ENCODE assay signal across 14 cellular contexts in the genomic region with DNA sequence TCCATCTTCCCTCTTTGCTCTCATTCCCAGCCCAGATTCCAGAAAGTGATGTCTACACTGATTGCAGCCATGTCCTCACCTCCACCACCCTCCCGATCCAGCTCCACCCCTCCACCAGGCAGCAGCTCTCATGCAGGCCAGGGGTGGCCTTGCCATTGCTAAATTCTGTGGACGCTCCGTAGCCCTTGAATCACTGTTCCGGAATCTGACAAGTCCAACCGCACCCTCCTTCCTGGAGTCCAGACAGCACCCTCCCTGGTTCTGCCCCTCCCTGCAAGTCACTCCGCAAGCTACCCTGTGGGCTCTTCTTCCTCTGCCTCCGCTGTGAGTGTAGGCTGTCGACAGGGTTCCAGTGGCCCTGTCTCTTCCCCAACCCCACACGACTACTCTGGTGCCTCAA. TPM values are rescaled to one million over a fixed set of nuclear protein-coding genes. Genes with fewer than 3 reads are reported as not detected.
DNase-seq lines count a peak whose midpoint lies in the region; ATAC-seq and TF ChIP-seq lines count a peak whose summit lies in the region.
"Had no signal": no experiment of that assay in that cellular context is flagged by ENCODE, and none has a peak within 500 bp of the region (broad histone marks: within the 10 kb centered on the region; RNA-seq: fewer than 3 reads in every experiment).

No MANE protein-coding gene starts in this region.

- H3K4me1 Mint-ChIP-seq in WTC11, result peaks cover 11% of the 10 kb centered on the region

- 54 to 79% (median 67%) methylated on average over 9 of the region's 9 CpGs for WGBS in adrenal gland, 4 donors

- POLR2A ChIA-PET in WTC11 (lab: Charles Lee), result no interaction called here

- peak; percentile 19 to 67 for ATAC-seq in left cardiac atrium
- no peak for ATAC-seq in WTC11
- ATAC-seq in HG02884 (IDR thresholded peaks at IDR 0.05; ENCODE audit: unreplicated experiment), result no peak
- ATAC-seq in HG02981 (IDR thresholded peaks at IDR 0.05; ENCODE audit: unreplicated experiment), result no peak
- ATAC-seq: activated CD4-positive, alpha-beta T cell treated with anti-CD3 and anti-CD28 coated beads for 36 hours; GM23338 had no signal

- CTCF ChIA-PET in WTC11 (lab: Charles Lee), result interaction anchor here (0.6 to 3.0 kb wide), 2 partner anchors 20 to 35 kb away, joined by 3 to 15 read pairs; no protein-coding TSS in a partner anchor

- H3K36me3 Mint-ChIP-seq in WTC11, result no peaks in the 10 kb centered on the region

- H3K4me3 ChIP-seq in adrenal gland (no peak overlapping the region), skeletal muscle tissue (ENCODE audit: low read length in 3 of 3) (no peak overlapping the region)
- H3K4me3 ChIP-seq: GM23338 had no signal

- intact Hi-C loops in adrenal gland (cut with DNase I) (no loop called here), left cardiac atrium (cut with DNase I) (no loop called here)

- peaks cover 13% of the 10 kb centered on the region for H3K27me3 Mint-ChIP-seq in WTC11 (ENCODE audit: low read depth)

- TF ChIP-seq CTCF in adrenal gland (IDR thresholded peaks at IDR 0.05), result no peak
- no peak for TF ChIP-seq CTCF in WTC11 (IDR thresholded peaks at IDR 0.05)

- H3K27me3 ChIP-seq in adrenal gland (no peaks in the 10 kb centered on the region), skeletal muscle tissue (ENCODE audit: control insufficient read depth in 3 of 3, insufficient read depth in 3 of 3, low read length in 3 of 3) (peaks cover 6 to 36% (median 13%) of the 10 kb centered on the region in 3 donors)

- H3K9me3 ChIP-seq in adrenal gland (replicated peaks in 1 of 3), result no peaks in the 10 kb centered on the region
- no peaks in the 10 kb centered on the region for H3K9me3 ChIP-seq in skeletal muscle tissue (ENCODE audit: control insufficient read depth in 3 of 3, low read length in 3 of 3)

- peak overlapping the region in 3 of 5 donors; percentile 7 to 87 (median 62) for H3K27ac ChIP-seq in adrenal gland
- H3K27ac ChIP-seq in skeletal muscle tissue (ENCODE audit: low read depth, low read length), result peak overlapping the region; percentile 77

- no peak overlapping the region for H3K9ac ChIP-seq in skeletal muscle tissue (ENCODE audit: low read depth in 1 of 3, low read length in 3 of 3)

- no peak overlapping the region for H3K4me3 Mint-ChIP-seq in WTC11
- H3K4me3 Mint-ChIP-seq: activated CD4-positive, alpha-beta T cell treated with anti-CD3 and anti-CD28 coated beads for 36 hours; activated naive CD8-positive, alpha-beta T cell; GM23338 had no signal

- DNase-seq in GM03348 (ENCODE audit: low spot score) (peak; percentile 95), adrenal gland (peak in 6 of 7 donors; percentile 64 to 80 (median 72)), left cardiac atrium (peak; percentile 82), WTC11 (ENCODE audit: low spot score) (no peak), SIG-M5 (lab: John Stamatoyannopoulos, UW) (no peak)
- DNase-seq: activated CD4-positive, alpha-beta T cell treated with anti-CD3 and anti-CD28 coated beads for 36 hours; midbrain; NCI-H1930 had no signal

- H3K36me3 ChIP-seq in adrenal gland (replicated peaks in 1 of 2) (no peaks in the 10 kb centered on the region), skeletal muscle tissue (ENCODE audit: control insufficient read depth in 3 of 3, insufficient read depth in 3 of 3, low read length in 3 of 3) (peaks cover 0 to 24% (median 19%) of the 10 kb centered on the region in 3 donors)

- H3K4me1 ChIP-seq in adrenal gland (replicated peaks in 1 of 2), result peaks cover 28 to 53% of the 10 kb centered on the region in 2 donors
- H3K4me1 ChIP-seq in skeletal muscle tissue (ENCODE audit: control insufficient read depth in 3 of 3, insufficient read depth in 3 of 3, low read length in 3 of 3), result peaks cover 11 to 21% (median 16%) of the 10 kb centered on the region in 3 donors

- H3K27ac Mint-ChIP-seq in WTC11, result no peak overlapping the region
- H3K27ac Mint-ChIP-seq: activated CD4-positive, alpha-beta T cell treated with anti-CD3 and anti-CD28 coated beads for 36 hours; activated naive CD8-positive, alpha-beta T cell; GM23338 had no signal

- TF ChIP-seq POLR2A in adrenal gland (IDR thresholded peaks at IDR 0.05), result no peak

- H3K9me3 Mint-ChIP-seq in WTC11, result no peaks in the 10 kb centered on the region
- H3K9me3 Mint-ChIP-seq: GM23338 had no signal

TF ChIP-seq in WTC11, 78 proteins besides CTCF, POLR2A, EP300 and RAD21 (continues in another document):
- TF ChIP-seq CDX4 (CRISPR knock-in tag; IDR thresholded peaks at IDR 0.05; ENCODE audit: borderline replicate concordance) (no peak), SOX15 (CRISPR knock-in tag; IDR thresholded peaks at IDR 0.05) (no peak), HMGA2 (CRISPR knock-in tag; IDR thresholded peaks at IDR 0.05) (no peak), ZMAT4 (CRISPR knock-in tag; IDR thresholded peaks at IDR 0.05) (no peak), ETV6 (CRISPR knock-in tag; IDR thresholded peaks at IDR 0.05) (no peak), CREM (CRISPR knock-in tag; IDR thresholded peaks at IDR 0.05) (no peak), OVOL2 (CRISPR knock-in tag; IDR thresholded peaks at IDR 0.05; ENCODE audit: borderline replicate concordance) (no peak)
- TF ChIP-seq, protein P1, sequence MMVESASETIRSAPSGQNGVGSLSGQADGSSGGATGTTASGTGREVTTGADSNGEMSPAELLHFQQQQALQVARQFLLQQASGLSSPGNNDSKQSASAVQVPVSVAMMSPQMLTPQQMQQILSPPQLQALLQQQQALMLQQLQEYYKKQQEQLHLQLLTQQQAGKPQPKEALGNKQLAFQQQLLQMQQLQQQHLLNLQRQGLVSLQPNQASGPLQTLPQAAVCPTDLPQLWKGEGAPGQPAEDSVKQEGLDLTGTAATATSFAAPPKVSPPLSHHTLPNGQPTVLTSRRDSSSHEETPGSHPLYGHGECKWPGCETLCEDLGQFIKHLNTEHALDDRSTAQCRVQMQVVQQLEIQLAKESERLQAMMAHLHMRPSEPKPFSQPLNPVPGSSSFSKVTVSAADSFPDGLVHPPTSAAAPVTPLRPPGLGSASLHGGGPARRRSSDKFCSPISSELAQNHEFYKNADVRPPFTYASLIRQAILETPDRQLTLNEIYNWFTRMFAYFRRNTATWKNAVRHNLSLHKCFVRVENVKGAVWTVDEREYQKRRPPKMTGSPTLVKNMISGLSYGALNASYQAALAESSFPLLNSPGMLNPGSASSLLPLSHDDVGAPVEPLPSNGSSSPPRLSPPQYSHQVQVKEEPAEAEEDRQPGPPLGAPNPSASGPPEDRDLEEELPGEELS (CRISPR knock-in tag; IDR thresholded peaks at IDR 0.05), result no peak
- TF ChIP-seq, protein P2, sequence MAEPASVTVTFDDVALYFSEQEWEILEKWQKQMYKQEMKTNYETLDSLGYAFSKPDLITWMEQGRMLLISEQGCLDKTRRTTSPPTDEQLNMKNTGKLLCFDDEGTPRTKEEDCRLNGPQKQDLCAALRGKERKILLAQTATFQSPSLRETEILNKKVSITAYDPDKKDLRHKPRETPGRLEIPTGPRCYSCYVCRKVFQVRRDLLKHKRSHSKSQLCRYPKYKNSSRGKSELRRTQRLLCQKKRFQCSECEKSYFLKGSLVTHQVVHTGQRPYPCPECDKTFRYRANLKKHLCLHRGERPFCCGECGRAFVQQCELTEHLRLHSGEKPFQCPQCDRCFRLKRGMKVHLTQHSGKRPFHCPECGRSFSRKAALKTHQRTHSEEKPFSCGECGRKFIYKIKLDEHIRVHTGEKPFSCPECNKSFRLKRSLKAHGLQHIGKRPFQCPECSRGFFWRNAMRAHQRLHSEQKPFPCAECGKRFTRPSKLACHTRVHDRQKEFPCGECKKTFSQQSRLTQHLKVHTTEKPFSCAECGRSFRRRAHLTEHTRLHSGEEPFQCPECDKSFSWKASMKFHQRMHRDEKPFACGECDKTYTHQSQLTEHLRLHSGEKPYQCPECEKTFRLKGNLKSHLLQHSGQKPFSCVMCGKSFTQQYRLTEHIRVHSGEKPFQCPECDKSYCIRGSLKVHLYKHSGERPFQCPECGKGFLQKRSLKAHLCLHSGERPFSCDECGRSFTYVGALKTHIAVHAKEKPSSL (CRISPR knock-in tag; conservative IDR thresholded peaks at IDR 0.05), result no peak

RNA-seq across cellular contexts. Expression of gene TNXB, which starts 26.2 kb away (rescaled TPM):
- total RNA-seq in adrenal gland, result 100 to 1,000 TPM; 105 to 403 (median 213) TPM
- 100 to 1,000 TPM in 2 of 3 donors, 10 to 100 TPM in 1; 19.6 to 506 (median 248) TPM for polyA plus RNA-seq in adrenal gland
- total RNA-seq in left cardiac atrium, result 100 to 1,000 TPM; 143 to 158 TPM
- total RNA-seq in skeletal muscle tissue, result 130 TPM
- 6.4 to 10.9 TPM (median 9.0 TPM) in 3 replicates for total RNA-seq in WTC11 (2021)

RNA-seq across cellular contexts. Expression of gene CYP21A2, which starts 44.7 kb away (rescaled TPM):
- total RNA-seq in adrenal gland (1,000 to 10,000 TPM in 7 of 8 donors, 100 to 1,000 TPM in 1; 780 to 6,352 (median 2,523) TPM), left cardiac atrium (10 to 100 TPM in 1 of 2 donors, 1 to 10 TPM in 1; 2.0 to 10.3 TPM), skeletal muscle tissue (not detected), WTC11 (2021) (1.2 to 1.5 TPM (median 1.4 TPM) in 3 replicates)
- 1,000 to 10,000 TPM in 2 of 3 donors, 100 to 1,000 TPM in 1; 528 to 4,039 (median 2,532) TPM for polyA plus RNA-seq in adrenal gland
- total RNA-seq: epithelial cell of proximal tubule, GM23338 had no signal

RNA-seq across cellular contexts. Expression of gene ATF6B, which starts 45.1 kb away (rescaled TPM):
- total RNA-seq in adrenal gland (100 to 1,000 TPM in 2 of 8 donors, 10 to 100 TPM in 6; 22.3 to 109 (median 40.8) TPM), left cardiac atrium (10 to 100 TPM; 35.4 to 36.2 TPM), skeletal muscle tissue (14.1 TPM), WTC11 (2021) (46.1 to 49.1 TPM (median 47.5 TPM) in 3 replicates)
- polyA plus RNA-seq in adrenal gland, result 100 to 1,000 TPM in 1 of 3 donors, 10 to 100 TPM in 2; 42.3 to 136 (median 67.3) TPM

RNA-seq across cellular contexts. Expression of gene FKBPL, which starts 47.1 kb away (rescaled TPM):
- total RNA-seq in adrenal gland (1 to 10 TPM; 1.6 to 8.0 (median 5.8) TPM), left cardiac atrium (1 to 10 TPM; 2.6 TPM), skeletal muscle tissue (5.7 TPM), WTC11 (2021) (8.2 to 9.0 TPM (median 8.4 TPM) in 3 replicates)
- 1 to 10 TPM; 4.9 to 6.1 (median 6.0) TPM for polyA plus RNA-seq in adrenal gland

Comparison
In these comparisons a context has a peak if more than half of its experiments do, and no peak if none do; other contexts are left out.
1. DNase-seq: peak in GM03348 (single experiment), adrenal gland (6 of 7) and left cardiac atrium (single experiment); none in WTC11 (single experiment) and SIG-M5 (single experiment).
2. ATAC-seq: peak in left cardiac atrium (2 of 2); none in WTC11 (single experiment), HG02884 (single experiment) and HG02981 (single experiment).
3. RNA of gene CYP21A2, which starts 44.7 kb away (total RNA-seq): 780 to 6,352 TPM in adrenal gland; 2.0 to 10.3 TPM in left cardiac atrium, 1.2 to 1.5 TPM in WTC11 and not detected in skeletal muscle tissue (single experiment); every median in the first group is over 10 times any median in the second.